ENCODE assay signal across 8 cellular contexts in the genomic region with DNA sequence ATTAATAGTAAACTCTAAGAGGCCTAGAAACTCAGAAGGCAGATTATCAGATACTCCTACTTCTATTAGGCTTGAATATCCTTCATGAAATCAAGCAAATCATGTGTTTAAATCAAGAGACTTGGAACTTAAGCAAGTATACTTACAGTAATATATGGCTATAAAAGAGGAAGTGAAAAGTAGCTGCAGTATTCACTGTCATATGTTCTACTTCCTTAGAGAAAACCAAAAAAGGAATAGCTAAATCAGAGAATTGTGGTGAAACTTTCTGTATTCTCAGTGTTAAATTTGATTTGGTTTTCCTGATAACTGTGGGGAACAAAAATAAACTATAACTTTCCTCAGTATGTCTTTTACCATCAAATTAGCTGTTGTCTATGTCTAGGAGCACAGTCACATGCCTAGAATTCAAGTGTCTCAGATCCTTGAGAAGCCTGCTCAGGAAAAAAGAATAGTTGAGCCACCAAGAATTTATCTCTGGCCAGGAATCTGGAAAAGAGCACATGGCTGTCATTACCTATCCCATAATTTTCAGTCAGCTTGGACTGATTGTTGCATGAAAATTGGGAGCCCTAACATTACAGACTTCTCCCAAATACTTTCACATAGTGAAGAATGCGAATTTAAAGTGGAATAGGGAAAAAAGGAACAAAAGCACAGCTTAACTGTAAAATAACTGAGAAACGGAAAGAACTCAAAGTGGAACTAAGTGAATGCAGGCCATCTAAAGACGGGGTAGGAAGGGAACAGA. TPM values are rescaled to one million over a fixed set of nuclear protein-coding genes. Genes with fewer than 3 reads are reported as not detected.
DNase-seq lines count a peak whose midpoint lies in the region; ATAC-seq and TF ChIP-seq lines count a peak whose summit lies in the region.

No MANE protein-coding gene starts in this region.

- DNase-seq in DND-41, result no peak
- no peak for DNase-seq in HL-60 (ENCODE audit: low read depth in 1 of 2, low spot score in 1 of 2)
- no peak for DNase-seq in sigmoid colon
- DNase-seq in NCI-H345 (lab: John Stamatoyannopoulos, UW), result no peak
- DNase-seq in stimulated activated CD4-positive, alpha-beta T cell treated with anti-CD3 and anti-CD28 coated beads, Interleukin-4, amount 100 ng/mL, for 24 hours, result no peak
- no peak for DNase-seq in middle frontal gyrus (ENCODE audit: extremely low spot score, low spot score)

- H3K36me3 ChIP-seq in DND-41 (ENCODE audit: insufficient read depth, low read length), result peaks cover 5% of the 10 kb centered on the region; the same call in 1 of the 2 replicates
- no peaks in the 10 kb centered on the region for H3K36me3 ChIP-seq in sigmoid colon

- H3K36me3 Mint-ChIP-seq in brain, result peaks cover 13% of the 10 kb centered on the region

- peaks cover 81% of the 10 kb centered on the region for H3K79me2 ChIP-seq in DND-41 (ENCODE audit: insufficient read depth, low read length)

- H3K4me2 ChIP-seq in DND-41 (ENCODE audit: insufficient read depth, low read length), result peak overlapping the region; percentile 86

- H3K27ac ChIP-seq in DND-41 (ENCODE audit: low read length) (peak overlapping the region; percentile 52), HL-60 (replicated peaks) (peak overlapping the region; percentile 74), sigmoid colon (peak overlapping the region in 3 of 4 donors; percentile 1 to 86 (median 11))

- H3K4me1 Mint-ChIP-seq in brain, result peaks cover 57% of the 10 kb centered on the region

- no peak for TF ChIP-seq CTCF in DND-41 (IDR thresholded peaks at IDR 0.05; ENCODE audit: borderline replicate concordance, extremely low read depth, low read length, poor library complexity, severe bottlenecking)
- no peak for TF ChIP-seq CTCF in HL-60 (IDR thresholded peaks at IDR 0.05; ENCODE audit: insufficient read depth, low read length)
- no peak for TF ChIP-seq CTCF in brain (conservative IDR thresholded peaks at IDR 0.05)
- TF ChIP-seq CTCF in sigmoid colon (IDR thresholded peaks at IDR 0.05), result no peak

- H3K27me3 Mint-ChIP-seq in brain, result peaks cover 13% of the 10 kb centered on the region

- H3K4me3 ChIP-seq in DND-41 (ENCODE audit: low read depth in 1 of 2, low read length in 2 of 2) (peak overlapping the region in 1 of 2 experiments; percentile 86; a peak in 2 of 4 replicates), HL-60 (replicated peaks; ENCODE audit: insufficient read depth, low read length) (peak overlapping the region; percentile 97), sigmoid colon (peak overlapping the region in 2 of 4 donors; percentile 66)

- H3K27me3 ChIP-seq in DND-41 (ENCODE audit: insufficient read depth, low read length, poor library complexity) (no peaks in the 10 kb centered on the region), HL-60 (ENCODE audit: insufficient read depth, poor library complexity, severe bottlenecking) (no peaks in the 10 kb centered on the region), sigmoid colon (no peaks in the 10 kb centered on the region)

- no peak overlapping the region for H2AFZ ChIP-seq in DND-41 (ENCODE audit: low read depth, low read length)

- peak overlapping the region; percentile 70 for H3K9ac ChIP-seq in DND-41 (ENCODE audit: low read depth, low read length)

- TF ChIP-seq POLR2A in sigmoid colon (IDR thresholded peaks at IDR 0.05), result no peak

- WGBS in sigmoid colon, 2 donors, result 52 to 80% methylated on average over 3 of the region's 3 CpGs

- peak overlapping the region; percentile 96 to 99 (median 98) for H3K4me3 Mint-ChIP-seq in brain

- H4K20me1 ChIP-seq in DND-41 (ENCODE audit: insufficient read depth, low read length), result peaks cover 6% of the 10 kb centered on the region; the same call in 1 of the 2 replicates

- TF ChIP-seq EP300 in sigmoid colon (IDR thresholded peaks at IDR 0.05), result no peak

- peaks cover 44% of the 10 kb centered on the region for H3K4me1 ChIP-seq in DND-41 (ENCODE audit: insufficient read depth, low read length)
- H3K4me1 ChIP-seq in sigmoid colon, result peaks cover 0 to 46% (median 28%) of the 10 kb centered on the region in 4 donors

- H3K9me3 Mint-ChIP-seq in brain, result no peaks in the 10 kb centered on the region

- intact Hi-C loops in sigmoid colon (cut with DNase I), result no loop called here

- H3K9me3 ChIP-seq in DND-41 (ENCODE audit: insufficient read depth, low read length, severe bottlenecking) (no peaks in the 10 kb centered on the region), sigmoid colon (no peaks in the 10 kb centered on the region)

- peak overlapping the region; percentile 73 to 99 (median 98) for H3K27ac Mint-ChIP-seq in brain

- ATAC-seq in DND-41 (ENCODE audit: insufficient read depth, low read depth) (no peak), GM21367 (IDR thresholded peaks at IDR 0.05; ENCODE audit: unreplicated experiment) (peak; percentile 38)

RNA-seq across cellular contexts. Expression of a gene that starts 1.7 kb away (rescaled TPM):
- polyA plus RNA-seq in brain (ENCODE audit: insufficient read depth, low read depth, low replicate concordance) (19.7 TPM), sigmoid colon (10 to 100 TPM in 1 of 3 donors, 1 to 10 TPM in 2; 7.2 to 16.5 (median 9.5) TPM)
- total RNA-seq in sigmoid colon, result 10 to 100 TPM; 18.8 to 22.5 (median 20.9) TPM

RNA-seq across cellular contexts. Expression of a gene that starts 2.0 kb away (rescaled TPM):
- polyA plus RNA-seq in brain (ENCODE audit: insufficient read depth, low read depth, low replicate concordance) (19.4 TPM), sigmoid colon (10 to 100 TPM in 2 of 3 donors, 1 to 10 TPM in 1; 4.2 to 28.0 (median 12.0) TPM)
- total RNA-seq in sigmoid colon, result 1 to 10 TPM; 7.1 to 9.6 (median 8.6) TPM

RNA-seq across cellular contexts. Expression of a gene that starts 56.0 kb away (rescaled TPM):
- polyA plus RNA-seq in brain (ENCODE audit: insufficient read depth, low read depth, low replicate concordance) (34.8 TPM), sigmoid colon (10 to 100 TPM; 33.8 to 74.5 (median 64.5) TPM)
- 10 to 100 TPM; 57.1 to 71.7 (median 66.2) TPM for total RNA-seq in sigmoid colon

RNA-seq across cellular contexts. Expression of a gene that starts 56.1 kb away (rescaled TPM):
- polyA plus RNA-seq in brain (ENCODE audit: insufficient read depth, low read depth, low replicate concordance) (52.2 TPM), sigmoid colon (10 to 100 TPM in 1 of 3 donors, 1 to 10 TPM in 2; 7.9 to 15.5 (median 9.0) TPM)
- 10 to 100 TPM; 12.7 to 21.4 (median 14.1) TPM for total RNA-seq in sigmoid colon

Comparison
In these comparisons a context has a peak if more than half of its experiments do, and no peak if none do; other contexts are left out.
1. H3K27ac ChIP-seq: peak in every context shown above with its lines; median percentile 74 in HL-60; 52 in DND-41; 11 in sigmoid colon.